8 cellular contexts compared by ENCODE assay signal in the genomic region with DNA sequence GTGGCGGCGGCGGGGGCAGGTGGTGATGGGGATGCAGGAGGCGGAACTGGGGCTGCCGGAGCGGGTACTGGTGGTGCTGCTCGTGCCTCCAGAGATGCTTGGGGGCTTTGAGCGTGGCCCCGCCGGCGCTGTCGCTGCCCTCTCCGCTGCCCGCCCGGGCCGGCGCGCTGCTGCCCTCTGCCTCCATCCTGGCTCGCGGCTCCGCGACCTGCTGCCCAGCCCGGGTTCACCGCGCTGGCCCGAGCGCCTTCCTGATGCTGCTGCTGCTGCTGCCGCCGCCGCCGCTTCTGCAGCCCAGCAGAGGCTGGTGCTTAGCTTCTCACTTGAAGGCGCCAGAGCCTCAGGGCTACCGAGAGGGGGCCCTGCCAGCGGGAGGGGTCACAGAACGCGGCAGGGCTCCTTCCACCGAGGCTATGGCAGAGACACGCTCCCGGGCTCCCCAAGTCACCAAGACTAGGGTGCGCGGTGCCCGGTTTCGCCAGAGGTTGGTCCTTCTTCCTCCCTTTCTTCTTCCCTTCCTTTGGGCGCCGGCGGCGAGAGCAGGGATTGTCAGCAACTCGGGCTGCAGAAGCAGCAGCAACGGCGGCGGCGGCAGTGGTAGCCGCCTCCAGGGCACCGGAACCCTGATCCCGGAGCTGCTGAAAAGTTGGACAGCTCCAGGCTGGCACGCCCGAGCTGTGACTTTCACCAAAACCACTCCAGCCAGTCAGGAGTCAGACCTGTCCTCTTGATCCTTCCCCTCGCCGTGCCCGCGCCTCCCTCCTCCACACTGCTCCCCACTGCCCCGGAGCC. TPM values are rescaled to one million over a fixed set of nuclear protein-coding genes. Genes with fewer than 3 reads are reported as not detected.
DNase-seq lines count a peak whose midpoint lies in the region; ATAC-seq and TF ChIP-seq lines count a peak whose summit lies in the region.

A gene (minus strand): TSS at position 291 of the 792 bp plus-strand sequence.

- H4K20me1 ChIP-seq in OCI-LY7 (ENCODE audit: insufficient read depth, low read length) = no peaks in the 10 kb centered on the region

- peaks cover 41% of the 10 kb centered on the region for H3K27me3 Mint-ChIP-seq in activated CD8-positive, alpha-beta T cell treated with anti-CD3 and anti-CD28 coated beads, Interleukin-2, amount 10 ng/mL, durations not matched to agents 7 days and 5 days (ENCODE audit: low read depth)

- no peaks in the 10 kb centered on the region for H3K79me2 ChIP-seq in OCI-LY7 (ENCODE audit: insufficient read depth, low read depth, low read length)

- H2AFZ ChIP-seq in neuron (ENCODE audit: low read depth, low read length) (peak within 1 kb of the TSS; percentile 98), OCI-LY7 (ENCODE audit: low read length) (no peak within 1 kb of the TSS)

- H3K9me3 ChIP-seq in neuron (ENCODE audit: low read length) (no peaks in the 10 kb centered on the region), OCI-LY7 (ENCODE audit: low read length) (no peaks in the 10 kb centered on the region)

- H3K9me3 Mint-ChIP-seq in activated CD8-positive, alpha-beta T cell treated with anti-CD3 and anti-CD28 coated beads, Interleukin-2, amount 10 ng/mL, durations not matched to agents 7 days and 5 days (ENCODE audit: insufficient read depth) = no peaks in the 10 kb centered on the region

- in situ Hi-C loops in Caki2 (cut with HindIII; ENCODE audit: low pct_unique_long_range_greater_than_20kb, low sequenced_read_pairs) = no loop called here

- POLR2A ChIA-PET in activated CD8-positive, alpha-beta T cell treated with anti-CD3 and anti-CD28 coated beads, Interleukin-2, amount 10 ng/mL, durations not matched to agents 7 days and 5 days (lab: Charles Lee) = no interaction called here
- POLR2A ChIA-PET in OCI-LY7 (lab: Charles Lee) = no interaction called here

- H3K27me3 ChIP-seq in neuron (ENCODE audit: insufficient read depth, low read length) = peaks cover 41% of the 10 kb centered on the region

- H3K27ac ChIP-seq in OCI-LY7 (ENCODE audit: low read depth, low read length, poor library complexity, severe bottlenecking) = no peak within 1 kb of the TSS

- DNase-seq in Caki2 (ENCODE audit: low read depth) = peak; percentile 69
- DNase-seq in HT-29 (ENCODE audit: low spot score) = no peak
- peak; percentile 21 for DNase-seq in activated CD8-positive, alpha-beta T cell treated with anti-CD3 and anti-CD28 coated beads, Interleukin-2, amount 10 ng/mL, durations not matched to agents 7 days and 5 days
- DNase-seq in globus pallidus (ENCODE audit: low spot score) = peak; percentile 14
- DNase-seq in cerebellar nuclear complex (lab: John Stamatoyannopoulos, UW) = no peak
- DNase-seq in OCI-LY7 (ENCODE audit: low spot score) = no peak

- CTCF ChIA-PET in activated CD8-positive, alpha-beta T cell treated with anti-CD3 and anti-CD28 coated beads, Interleukin-2, amount 10 ng/mL, durations not matched to agents 7 days and 5 days (lab: Charles Lee) = no interaction called here
- CTCF ChIA-PET in OCI-LY7 (lab: Charles Lee; ENCODE audit: unreplicated experiment) = no interaction called here

- H3K36me3 ChIP-seq in neuron (ENCODE audit: insufficient read depth, low read length) (no peaks in the 10 kb centered on the region), OCI-LY7 (ENCODE audit: insufficient read depth, low read length) (no peaks in the 10 kb centered on the region)

- H3K4me3 ChIP-seq in neuron (ENCODE audit: low read length) (peak within 1 kb of the TSS; percentile 49), OCI-LY7 (ENCODE audit: low read depth, low read length, poor library complexity, severe bottlenecking) (no peak within 1 kb of the TSS)

- H3K36me3 Mint-ChIP-seq in activated CD8-positive, alpha-beta T cell treated with anti-CD3 and anti-CD28 coated beads, Interleukin-2, amount 10 ng/mL, durations not matched to agents 7 days and 5 days (ENCODE audit: low read depth) = peaks cover 2% of the 10 kb centered on the region

- H3K9me2 ChIP-seq in OCI-LY7 (ENCODE audit: insufficient read depth, low read length) = no peaks in the 10 kb centered on the region

- H3K27ac Mint-ChIP-seq in activated CD8-positive, alpha-beta T cell treated with anti-CD3 and anti-CD28 coated beads, Interleukin-2, amount 10 ng/mL, durations not matched to agents 7 days and 5 days = no peak within 1 kb of the TSS

- BruUV-seq in OCI-LY7 (replicated peaks; lab: Mats Ljungman, UMichigan) = no TSS peak

- no peak within 1 kb of the TSS for H3K4me3 Mint-ChIP-seq in activated CD8-positive, alpha-beta T cell treated with anti-CD3 and anti-CD28 coated beads, Interleukin-2, amount 10 ng/mL, durations not matched to agents 7 days and 5 days

- intact Hi-C loops in OCI-LY7 (cut with micrococcal nuclease; ENCODE audit: unreplicated experiment) = no loop called here

- H3K4me1 Mint-ChIP-seq in activated CD8-positive, alpha-beta T cell treated with anti-CD3 and anti-CD28 coated beads, Interleukin-2, amount 10 ng/mL, durations not matched to agents 7 days and 5 days (ENCODE audit: low read depth) = peaks cover 4% of the 10 kb centered on the region

- H3K4me1 ChIP-seq in neuron (ENCODE audit: insufficient read depth, low read length) = peaks cover 14% of the 10 kb centered on the region
- H3K4me1 ChIP-seq in OCI-LY7 (ENCODE audit: insufficient read depth, low read length, poor library complexity, severe bottlenecking) = no peaks in the 10 kb centered on the region

- no peak for TF ChIP-seq CTCF in OCI-LY7 (conservative IDR thresholded peaks at IDR 0.05; ENCODE audit: low read length)

- ATAC-seq in activated CD8-positive, alpha-beta T cell treated with anti-CD3 and anti-CD28 coated beads, Interleukin-2, amount 10 ng/mL, durations not matched to agents 7 days and 5 days = no peak
- no peak for ATAC-seq in HG03139 (IDR thresholded peaks at IDR 0.05; ENCODE audit: unreplicated experiment)

- no peak within 1 kb of the TSS for H3K4me2 ChIP-seq in OCI-LY7 (ENCODE audit: low read length)

RNA-seq across cellular contexts. Expression of the gene that starts here (rescaled TPM):
- total RNA-seq in Caki2 (2014; rRNA removed; shearing (Covaris generic); ENCODE audit: low replicate concordance) = 7.9 and 19.4 TPM in 2 replicates
- total RNA-seq in HT-29 (2014; rRNA removed; shearing (Covaris generic)) = 15.0 and 16.7 TPM in 2 replicates
- total RNA-seq in activated CD8-positive, alpha-beta T cell treated with anti-CD3 and anti-CD28 coated beads, Interleukin-2, amount 10 ng/mL, durations not matched to agents 7 days and 5 days = 10 to 100 TPM; 65.4 to 70.7 TPM
- total RNA-seq in OCI-LY7 (2014; rRNA removed; shearing (Covaris generic)) = 0.49 and 0.50 TPM in 2 replicates
- total RNA-seq in OCI-LY7 (2022) = 0.51 and 0.76 TPM in 2 replicates

Comparison
In these comparisons a context has a peak if more than half of its experiments do, and no peak if none do; other contexts are left out.
1. DNase-seq: peak in Caki2 (single experiment), activated CD8-positive, alpha-beta T cell treated with anti-CD3 and anti-CD28 coated beads, Interleukin-2, amount 10 ng/mL, durations not matched to agents 7 days and 5 days (single experiment) and globus pallidus (single experiment); none in HT-29 (single experiment), cerebellar nuclear complex (0 of 2) and OCI-LY7 (single experiment).